34 cellular contexts compared by ENCODE assay signal in genomic region chr18:30454920-30455319, GRCh38.
"Had no signal": no experiment of that assay in that cellular context is flagged by ENCODE, and none has a peak within 500 bp of the region (broad histone marks: within the 10 kb centered on the region; RNA-seq: fewer than 3 reads in every experiment).

No MANE protein-coding gene starts in this region.

- H3K27ac Mint-ChIP-seq: activated B cell treated with CpG ODN at 0.5 μM for 24 hours; activated CD4-positive, alpha-beta memory T cell treated with anti-CD3 and anti-CD28 coated beads for 36 hours; activated CD8-positive, alpha-beta memory T cell treated with anti-CD3 and anti-CD28 coated beads, Interleukin-2, amount 10 ng/mL, durations not matched to agents 7 days and 5 days; activated CD8-positive, alpha-beta T cell treated with anti-CD3 and anti-CD28 coated beads, Interleukin-2, amount 10 ng/mL, durations not matched to agents 7 days and 5 days; activated naive CD4-positive, alpha-beta T cell treated with anti-CD3 and anti-CD28 coated beads for 36 hours; activated naive CD4-positive, alpha-beta T cell treated with anti-CD3 and anti-CD28 coated beads, Interleukin-2, amount 50 U/mL, for 24 hours; activated naive CD8-positive, alpha-beta T cell treated with anti-CD3 and anti-CD28 coated beads for 36 hours; activated naive CD8-positive, alpha-beta T cell treated with anti-CD3 and anti-CD28 coated beads, Interleukin-2, amount 50 U/mL, for 24 hours; activated T-helper 1 cell treated with anti-CD3 and anti-CD28 coated beads, Interleukin-12 subunit alpha, Interleukin-12 subunit beta, Interleukin-2, Interleukin-4 antibody, amounts not matched to agents 30 ng/mL and 10 ng/mL and 1 ng/mL, durations not matched to agents 14 hours and 24 hours and 36 hours; activated T-helper 2 cell treated with anti-CD3 and anti-CD28 coated beads, Interferon-gamma antibody, Interleukin-2, Interleukin-4, amounts not matched to agents 10 μg/mL and 5 μg/mL and 100 μg/mL, durations not matched to agents 14 hours and 24 hours and 36 hours; dendritic cell treated with granulocyte-macrophage colony-stimulating factor and Interleukin-4, amounts not matched to agents 40 ng/mL and 50 ng/mL, for 4 days; effector memory CD8-positive, alpha-beta T cell; T-cell; T-helper 1 cell treated with Interleukin-12 subunit alpha and Interleukin-12 subunit beta and Interleukin-4 antibody, amounts not matched to agents 30 μg/mL and 1 μg/mL, for 36 hours had no signal

- H3K4me3 ChIP-seq: adrenal gland, ascending aorta, coronary artery, esophagus muscularis mucosa, gastroesophageal sphincter, heart right ventricle had no signal

- H3K9me3 Mint-ChIP-seq: activated naive CD8-positive, alpha-beta T cell treated with anti-CD3 and anti-CD28 coated beads, Interleukin-2, amount 50 U/mL, for 24 hours; activated T-helper 1 cell treated with anti-CD3 and anti-CD28 coated beads, Interleukin-12 subunit alpha, Interleukin-12 subunit beta, Interleukin-2, Interleukin-4 antibody, amounts not matched to agents 30 ng/mL and 10 ng/mL and 1 ng/mL, durations not matched to agents 14 hours and 24 hours and 36 hours; dendritic cell treated with granulocyte-macrophage colony-stimulating factor and Interleukin-4, amounts not matched to agents 40 ng/mL and 50 ng/mL, for 4 days had no signal

- H3K4me3 Mint-ChIP-seq: activated B cell treated with CpG ODN at 0.5 μM for 24 hours; activated CD4-positive, alpha-beta memory T cell treated with anti-CD3 and anti-CD28 coated beads for 36 hours; activated CD8-positive, alpha-beta memory T cell treated with anti-CD3 and anti-CD28 coated beads, Interleukin-2, amount 10 ng/mL, durations not matched to agents 7 days and 5 days; activated CD8-positive, alpha-beta T cell treated with anti-CD3 and anti-CD28 coated beads, Interleukin-2, amount 10 ng/mL, durations not matched to agents 7 days and 5 days; activated naive CD4-positive, alpha-beta T cell treated with anti-CD3 and anti-CD28 coated beads for 36 hours; activated naive CD4-positive, alpha-beta T cell treated with anti-CD3 and anti-CD28 coated beads, Interleukin-2, amount 50 U/mL, for 24 hours; activated naive CD8-positive, alpha-beta T cell treated with anti-CD3 and anti-CD28 coated beads for 36 hours; activated naive CD8-positive, alpha-beta T cell treated with anti-CD3 and anti-CD28 coated beads, Interleukin-2, amount 50 U/mL, for 24 hours; activated T-helper 1 cell treated with anti-CD3 and anti-CD28 coated beads, Interleukin-12 subunit alpha, Interleukin-12 subunit beta, Interleukin-2, Interleukin-4 antibody, amounts not matched to agents 30 ng/mL and 10 ng/mL and 1 ng/mL, durations not matched to agents 14 hours and 24 hours and 36 hours; central memory CD8-positive, alpha-beta T cell; dendritic cell treated with granulocyte-macrophage colony-stimulating factor and Interleukin-4, amounts not matched to agents 40 ng/mL and 50 ng/mL, for 4 days; effector memory CD8-positive, alpha-beta T cell; T-cell; T-helper 1 cell treated with Interleukin-12 subunit alpha and Interleukin-12 subunit beta and Interleukin-4 antibody, amounts not matched to agents 30 μg/mL and 1 μg/mL, for 36 hours had no signal

- H3K27me3 Mint-ChIP-seq: activated B cell treated with CpG ODN at 0.5 μM for 24 hours; activated CD4-positive, alpha-beta memory T cell treated with anti-CD3 and anti-CD28 coated beads for 36 hours; activated CD8-positive, alpha-beta memory T cell treated with anti-CD3 and anti-CD28 coated beads, Interleukin-2, amount 10 ng/mL, durations not matched to agents 7 days and 5 days; activated naive CD4-positive, alpha-beta T cell treated with anti-CD3 and anti-CD28 coated beads, Interleukin-2, amount 50 U/mL, for 24 hours; activated naive CD8-positive, alpha-beta T cell treated with anti-CD3 and anti-CD28 coated beads for 36 hours; activated naive CD8-positive, alpha-beta T cell treated with anti-CD3 and anti-CD28 coated beads, Interleukin-2, amount 50 U/mL, for 24 hours; central memory CD8-positive, alpha-beta T cell; dendritic cell treated with granulocyte-macrophage colony-stimulating factor and Interleukin-4, amounts not matched to agents 40 ng/mL and 50 ng/mL, for 4 days; effector memory CD8-positive, alpha-beta T cell; T-cell had no signal

- H3K36me3 ChIP-seq: adrenal gland, ascending aorta, brain microvascular endothelial cell, esophagus muscularis mucosa, gastroesophageal sphincter, heart right ventricle, WERI-Rb-1 had no signal

- H3K27ac ChIP-seq: adrenal gland, ascending aorta, brain microvascular endothelial cell, coronary artery, esophagus muscularis mucosa, foreskin keratinocyte, gastroesophageal sphincter, heart right ventricle, WERI-Rb-1 had no signal

- H3K4me1 Mint-ChIP-seq: activated B cell treated with CpG ODN at 0.5 μM for 24 hours; activated CD8-positive, alpha-beta memory T cell treated with anti-CD3 and anti-CD28 coated beads, Interleukin-2, amount 10 ng/mL, durations not matched to agents 7 days and 5 days; activated naive CD4-positive, alpha-beta T cell treated with anti-CD3 and anti-CD28 coated beads, Interleukin-2, amount 50 U/mL, for 24 hours; activated naive CD8-positive, alpha-beta T cell treated with anti-CD3 and anti-CD28 coated beads for 36 hours; activated naive CD8-positive, alpha-beta T cell treated with anti-CD3 and anti-CD28 coated beads, Interleukin-2, amount 50 U/mL, for 24 hours; central memory CD8-positive, alpha-beta T cell; T-cell had no signal

- ATAC-seq: activated CD4-positive, CD25-positive, alpha-beta regulatory T cell treated with anti-CD3 and anti-CD28 coated beads, Interleukin-2, amount 50 U/mL, for 24 hours; activated CD8-positive, alpha-beta memory T cell treated with anti-CD3 and anti-CD28 coated beads, Interleukin-2, amount 10 ng/mL, durations not matched to agents 7 days and 5 days; activated CD8-positive, alpha-beta T cell treated with anti-CD3 and anti-CD28 coated beads, Interleukin-2, amount 10 ng/mL, durations not matched to agents 7 days and 5 days; activated naive CD8-positive, alpha-beta T cell treated with anti-CD3 and anti-CD28 coated beads, Interleukin-2, amount 50 U/mL, for 24 hours; effector memory CD8-positive, alpha-beta T cell; foreskin keratinocyte; gastroesophageal sphincter; heart right ventricle; T-cell had no signal

- H3K27me3 ChIP-seq: adrenal gland, ascending aorta, brain microvascular endothelial cell, esophagus muscularis mucosa, foreskin keratinocyte, gastroesophageal sphincter, heart right ventricle had no signal

- H3K4me1 ChIP-seq: adrenal gland, ascending aorta, esophagus muscularis mucosa, foreskin keratinocyte, gastroesophageal sphincter, heart right ventricle had no signal

- H3K36me3 Mint-ChIP-seq: activated CD4-positive, alpha-beta memory T cell treated with anti-CD3 and anti-CD28 coated beads for 36 hours; activated CD8-positive, alpha-beta memory T cell treated with anti-CD3 and anti-CD28 coated beads, Interleukin-2, amount 10 ng/mL, durations not matched to agents 7 days and 5 days; activated naive CD4-positive, alpha-beta T cell treated with anti-CD3 and anti-CD28 coated beads, Interleukin-2, amount 50 U/mL, for 24 hours; T-cell had no signal

- DNase-seq: activated B cell treated with CpG ODN at 0.5 μM for 24 hours; activated CD4-positive, alpha-beta memory T cell treated with anti-CD3 and anti-CD28 coated beads for 36 hours; activated CD4-positive, alpha-beta T cell treated with anti-CD3 and anti-CD28 coated beads for 48 hours; activated CD8-positive, alpha-beta memory T cell treated with anti-CD3 and anti-CD28 coated beads, Interleukin-2, amount 10 ng/mL, durations not matched to agents 7 days and 5 days; activated CD8-positive, alpha-beta memory T cell treated with anti-CD3 and anti-CD28 coated beads, Interleukin-2, amount 50 U/mL, for 4 hours; activated CD8-positive, alpha-beta T cell treated with anti-CD3 and anti-CD28 coated beads, Interleukin-2, amount 10 ng/mL, durations not matched to agents 7 days and 5 days; activated effector memory CD4-positive, alpha-beta T cell treated with anti-CD3 and anti-CD28 coated beads, Interleukin-2, amount 50 U/mL, for 16 hours; activated naive CD4-positive, alpha-beta T cell treated with anti-CD3 and anti-CD28 coated beads for 36 hours; activated naive CD8-positive, alpha-beta T cell treated with anti-CD3 and anti-CD28 coated beads for 36 hours; activated naive CD8-positive, alpha-beta T cell treated with anti-CD3 and anti-CD28 coated beads, Interleukin-2, amount 50 U/mL, for 24 hours; activated T-cell treated with anti-CD3 and anti-CD28 coated beads, Interleukin-2, amount 50 U/mL, for 1 hour; activated T-cell treated with anti-CD3 and anti-CD28 coated beads, Interleukin-2, amount 50 U/mL, for 48 hours; adrenal gland; amygdala; brain microvascular endothelial cell; effector CD4-positive, alpha-beta T cell; effector memory CD8-positive, alpha-beta T cell; erythroblast; foreskin keratinocyte; heart right ventricle; T-cell; T-helper 9 cell; WERI-Rb-1 had no signal

- H3K9me3 ChIP-seq: adrenal gland, ascending aorta, esophagus muscularis mucosa, gastroesophageal sphincter, heart right ventricle had no signal
